Comparison of ENCODE assay signal across 11 cellular contexts in the genomic region with DNA sequence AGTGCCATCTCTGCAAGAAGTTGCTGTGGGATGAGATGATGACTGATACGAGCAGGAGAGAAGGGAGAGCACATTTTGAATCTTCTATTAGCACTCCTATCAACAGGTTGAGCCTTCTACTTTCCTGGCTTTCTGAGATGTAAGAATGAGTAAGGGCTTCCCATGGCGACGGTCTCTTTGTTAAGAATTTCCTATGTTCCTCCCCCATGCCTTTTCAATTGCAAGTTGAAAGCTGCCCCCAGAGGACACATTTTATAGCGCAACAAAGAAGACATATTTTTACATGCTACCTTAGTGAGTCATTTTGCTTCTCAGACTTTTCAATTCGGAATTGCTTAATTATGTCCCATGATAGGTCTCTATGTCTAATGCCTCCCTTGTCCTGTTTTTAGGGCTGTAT.
DNase-seq lines count a peak whose midpoint lies in the region; ATAC-seq and TF ChIP-seq lines count a peak whose summit lies in the region.
"Had no signal": no experiment of that assay in that cellular context is flagged by ENCODE, and none has a peak within 500 bp of the region (broad histone marks: within the 10 kb centered on the region; RNA-seq: fewer than 3 reads in every experiment).

No MANE protein-coding gene starts in this region.

- DNase-seq in A172 (ENCODE audit: low spot score): peak; percentile 89
- peak; percentile 53 for DNase-seq in HEK293T (ENCODE audit: extremely low spot score)
- DNase-seq in SK-MEL-5 (ENCODE audit: low read depth, low spot score): peak; percentile 62
- DNase-seq in glomerular visceral epithelial cell (ENCODE audit: extremely low spot score): peak; percentile 69
- DNase-seq in upper lobe of right lung: no peak
- DNase-seq in HK-2 (ENCODE audit: unreplicated experiment): no peak
- DNase-seq: activated CD4-positive, alpha-beta T cell treated with anti-CD3 and anti-CD28 coated beads for 1 hour; DMS79; effector CD8-positive, alpha-beta T cell had no signal

- H3K4me1 ChIP-seq in upper lobe of right lung: peaks cover 3% of the 10 kb centered on the region

- ATAC-seq in upper lobe of right lung: no peak
- ATAC-seq in HG03571 (IDR thresholded peaks at IDR 0.05; ENCODE audit: unreplicated experiment): no peak
- ATAC-seq in GM19351 (IDR thresholded peaks at IDR 0.05; ENCODE audit: unreplicated experiment): no peak

- H3K27me3 ChIP-seq in upper lobe of right lung: no peaks in the 10 kb centered on the region

- H3K9me3 ChIP-seq in upper lobe of right lung: no peaks in the 10 kb centered on the region

- no peak overlapping the region for H3K27ac ChIP-seq in upper lobe of right lung

- in situ Hi-C loops in SK-MEL-5 (cut with HindIII; ENCODE audit: low pct_unique_long_range_greater_than_20kb, low sequenced_read_pairs): no loop called here

- POLR2A ChIA-PET in HEK293T (lab: Yijun Ruan, JAX): interaction anchor here (1.2 kb wide), 1 partner anchor 45 kb away, joined by 3 read pairs; no protein-coding TSS in a partner anchor

- intact Hi-C loops in upper lobe of right lung (cut with DNase I): no loop called here

- TF ChIP-seq CTCF in upper lobe of right lung (IDR thresholded peaks at IDR 0.05): no peak

- no peaks in the 10 kb centered on the region for H3K36me3 ChIP-seq in upper lobe of right lung

- H3K4me3 ChIP-seq in upper lobe of right lung: no peak overlapping the region

- CTCF ChIA-PET in HEK293T (lab: Yijun Ruan, JAX): interaction anchor here (0.9 kb wide), 1 partner anchor 11 kb away, joined by 4 read pairs; no protein-coding TSS in a partner anchor

TF ChIP-seq in HEK293T, 16 proteins besides CTCF, POLR2A, EP300 and RAD21:
- TF ChIP-seq HDGF (IDR thresholded peaks at IDR 0.05; ENCODE audit: borderline replicate concordance) (no peak), BHLHE40 (IDR thresholded peaks at IDR 0.05; ENCODE audit: borderline replicate concordance) (no peak), NFRKB (IDR thresholded peaks at IDR 0.05) (no peak), L3MBTL2 (conservative IDR thresholded peaks at IDR 0.05) (no peak), SP1 (IDR thresholded peaks at IDR 0.05) (no peak), SUZ12 (IDR thresholded peaks at IDR 0.05) (no peak)

Comparison
In these comparisons a context has a peak if more than half of its experiments do, and no peak if none do; other contexts are left out.
1. DNase-seq: peak in A172 (single experiment), HEK293T (single experiment), SK-MEL-5 (single experiment) and glomerular visceral epithelial cell (single experiment); none in upper lobe of right lung (single experiment) and HK-2 (single experiment).